ENCODE assay signal across 19 cellular contexts in genomic region chr14:93943930-93944329, GRCh38. TPM values are rescaled to one million over a fixed set of nuclear protein-coding genes. Genes with fewer than 3 reads are reported as not detected.
DNase-seq lines count a peak whose midpoint lies in the region; ATAC-seq and TF ChIP-seq lines count a peak whose summit lies in the region.
"Had no signal": no experiment of that assay in that cellular context is flagged by ENCODE, and none has a peak within 500 bp of the region (broad histone marks: within the 10 kb centered on the region; RNA-seq: fewer than 3 reads in every experiment).

No MANE protein-coding gene starts in this region.

- intact Hi-C loops in Right ventricle myocardium superior (cut with DNase I) (no loop called here), spleen (cut with DNase I; ENCODE audit: low total_unique reads) (no loop called here)
- intact Hi-C loops in activated T-helper 2 cell treated with anti-CD3 and anti-CD28 coated beads, Interferon-gamma antibody, Interleukin-2, Interleukin-4, amounts not matched to agents 10 μg/mL and 5 μg/mL and 100 μg/mL, durations not matched to agents 14 hours and 24 hours and 36 hours (cut with micrococcal nuclease) = no loop called here

- H3K4me1 ChIP-seq in cardiac muscle cell (ENCODE audit: low read depth) (peaks cover 15% of the 10 kb centered on the region), muscle layer of colon (ENCODE audit: insufficient read depth, low read length) (peaks cover 26% of the 10 kb centered on the region), spleen (peaks cover 0 to 20% (median 12%) of the 10 kb centered on the region in 6 donors)

- no peak for ATAC-seq in Right ventricle myocardium superior (ENCODE audit: poor library complexity)
- ATAC-seq: A549, GM12878 had no signal

- H3K27ac Mint-ChIP-seq in activated T-helper 2 cell treated with anti-CD3 and anti-CD28 coated beads, Interferon-gamma antibody, Interleukin-2, Interleukin-4, amounts not matched to agents 10 μg/mL and 5 μg/mL and 100 μg/mL, durations not matched to agents 14 hours and 24 hours and 36 hours = peak overlapping the region; percentile 3
- H3K27ac Mint-ChIP-seq: H9 had no signal

- H3K36me3 ChIP-seq in cardiac muscle cell (peaks cover 74% of the 10 kb centered on the region), muscle layer of colon (ENCODE audit: insufficient read depth, low read length) (peaks cover 74% of the 10 kb centered on the region), spleen (peaks cover 0 to 61% (median 8%) of the 10 kb centered on the region in 6 donors)

- H3K9me3 Mint-ChIP-seq in activated T-helper 2 cell treated with anti-CD3 and anti-CD28 coated beads, Interferon-gamma antibody, Interleukin-2, Interleukin-4, amounts not matched to agents 10 μg/mL and 5 μg/mL and 100 μg/mL, durations not matched to agents 14 hours and 24 hours and 36 hours = no peaks in the 10 kb centered on the region
- H3K9me3 Mint-ChIP-seq: CD4-positive, alpha-beta memory T cell; H9 had no signal

- no peaks in the 10 kb centered on the region for H3K27me3 Mint-ChIP-seq in activated T-helper 2 cell treated with anti-CD3 and anti-CD28 coated beads, Interferon-gamma antibody, Interleukin-2, Interleukin-4, amounts not matched to agents 10 μg/mL and 5 μg/mL and 100 μg/mL, durations not matched to agents 14 hours and 24 hours and 36 hours (ENCODE audit: low read depth)
- H3K27me3 Mint-ChIP-seq: CD4-positive, alpha-beta memory T cell had no signal

- H3K9ac ChIP-seq in muscle layer of colon (ENCODE audit: low read length) = no peak overlapping the region
- H3K9ac ChIP-seq: KMS-11 had no signal

- H3K27ac ChIP-seq in cardiac muscle cell (peak overlapping the region; percentile 73), muscle layer of colon (ENCODE audit: low read depth, low read length) (peak overlapping the region; percentile 35), spleen (no peak overlapping the region)
- H3K27ac ChIP-seq: A549, KMS-11 had no signal

- H3K4me3 ChIP-seq in cardiac muscle cell = no peak overlapping the region
- no peak overlapping the region for H3K4me3 ChIP-seq in muscle layer of colon (ENCODE audit: low read depth in 1 of 2, low read length in 2 of 2)
- no peak overlapping the region for H3K4me3 ChIP-seq in spleen
- H3K4me3 ChIP-seq: A549, GM12878 had no signal

- DNase-seq in cardiac muscle cell (ENCODE audit: low read depth in 1 of 2, low spot score in 1 of 2) = no peak
- no peak for DNase-seq in Right ventricle myocardium superior
- no peak for DNase-seq in activated T-helper 2 cell treated with anti-CD3 and anti-CD28 coated beads, Interferon-gamma antibody, Interleukin-2, Interleukin-4, amounts not matched to agents 10 μg/mL and 5 μg/mL and 100 μg/mL, durations not matched to agents 14 hours and 24 hours and 36 hours (ENCODE audit: low spot score)
- peak; percentile 62 for DNase-seq in spleen
- DNase-seq in SHP77 (lab: John Stamatoyannopoulos, UW) = no peak
- no peak for DNase-seq in DMS 273 (lab: John Stamatoyannopoulos, UW; ENCODE audit: unreplicated experiment)
- DNase-seq: CD4-positive, alpha-beta memory T cell; H9; NCI-H1417; NCI-H187; NCI-H2107; NCI-H2227 treated with DMSO at 0.1 percent for 48 hours; RPMI8226 had no signal

- TF ChIP-seq CTCF in cardiac muscle cell (IDR thresholded peaks at IDR 0.05; ENCODE audit: low read depth, low read length) (no peak), spleen (IDR thresholded peaks at IDR 0.05 in 8 of 11, conservative IDR thresholded peaks at IDR 0.05 in 3 of 11) (no peak)

- H3K9me3 ChIP-seq in cardiac muscle cell (ENCODE audit: low read depth) = no peaks in the 10 kb centered on the region
- no peaks in the 10 kb centered on the region for H3K9me3 ChIP-seq in muscle layer of colon (ENCODE audit: low read length)
- H3K9me3 ChIP-seq in spleen = no peaks in the 10 kb centered on the region
- H3K9me3 ChIP-seq: A549 had no signal

- TF ChIP-seq POLR2A in spleen (IDR thresholded peaks at IDR 0.05) = no peak

- H3K4me3 Mint-ChIP-seq in activated T-helper 2 cell treated with anti-CD3 and anti-CD28 coated beads, Interferon-gamma antibody, Interleukin-2, Interleukin-4, amounts not matched to agents 10 μg/mL and 5 μg/mL and 100 μg/mL, durations not matched to agents 14 hours and 24 hours and 36 hours (ENCODE audit: low read depth) = no peak overlapping the region
- H3K4me3 Mint-ChIP-seq: CD4-positive, alpha-beta memory T cell; H9 had no signal

- H3K36me3 Mint-ChIP-seq in activated T-helper 2 cell treated with anti-CD3 and anti-CD28 coated beads, Interferon-gamma antibody, Interleukin-2, Interleukin-4, amounts not matched to agents 10 μg/mL and 5 μg/mL and 100 μg/mL, durations not matched to agents 14 hours and 24 hours and 36 hours (ENCODE audit: low read depth) = peaks cover 65% of the 10 kb centered on the region

- 89 to 94% (median 90%) methylated on average over 9 of the region's 9 CpGs for WGBS in spleen, 5 donors

- H3K4me1 Mint-ChIP-seq in activated T-helper 2 cell treated with anti-CD3 and anti-CD28 coated beads, Interferon-gamma antibody, Interleukin-2, Interleukin-4, amounts not matched to agents 10 μg/mL and 5 μg/mL and 100 μg/mL, durations not matched to agents 14 hours and 24 hours and 36 hours (ENCODE audit: low read depth) = peaks cover 21% of the 10 kb centered on the region

- H3K27me3 ChIP-seq in cardiac muscle cell = no peaks in the 10 kb centered on the region
- H3K27me3 ChIP-seq in muscle layer of colon (ENCODE audit: control insufficient read depth in 1 of 2, insufficient read depth in 2 of 2, low read length in 2 of 2) = no peaks in the 10 kb centered on the region
- peaks cover 0 to 7% (median 5%) of the 10 kb centered on the region in 7 donors for H3K27me3 ChIP-seq in spleen (replicated peaks in 1 of 7)

RNA-seq across cellular contexts. Expression of gene FAM181A, which starts 16.8 kb away (rescaled TPM):
- total RNA-seq in cardiac muscle cell (not detected in 2 replicates), Right ventricle myocardium superior (not detected), spleen (not detected)
- polyA plus RNA-seq in cardiac muscle cell (0.16 TPM in 1 of 2 replicates, not detected in the other), spleen (not detected)
- total RNA-seq in activated T-helper 2 cell treated with anti-CD3 and anti-CD28 coated beads, Interferon-gamma antibody, Interleukin-2, Interleukin-4, amounts not matched to agents 10 μg/mL and 5 μg/mL and 100 μg/mL, durations not matched to agents 14 hours and 24 hours and 36 hours = not detected in 2 replicates
- total RNA-seq: CD4-positive, alpha-beta memory T cell; GM12878; H9; HT1080 had no signal
- polyA plus RNA-seq: A549; BJ; CD4-positive, alpha-beta memory T cell; GM12878 had no signal

RNA-seq across cellular contexts. Expression of gene ASB2, which starts 32.4 kb away (rescaled TPM):
- total RNA-seq in cardiac muscle cell (208 and 240 TPM in 2 replicates), Right ventricle myocardium superior (297 TPM), spleen (10 to 100 TPM in 5 of 7 donors, 1 to 10 TPM in 2; 9.8 to 18.0 (median 13.5) TPM)
- polyA plus RNA-seq in cardiac muscle cell (165 and 191 TPM in 2 replicates), spleen (1 to 10 TPM; 6.6 to 9.5 (median 6.9) TPM)
- total RNA-seq in activated T-helper 2 cell treated with anti-CD3 and anti-CD28 coated beads, Interferon-gamma antibody, Interleukin-2, Interleukin-4, amounts not matched to agents 10 μg/mL and 5 μg/mL and 100 μg/mL, durations not matched to agents 14 hours and 24 hours and 36 hours = 19.8 TPM in 2 replicates
- total RNA-seq: HT1080 had no signal

RNA-seq across cellular contexts. Expression of gene CCDC197, which starts 53.2 kb away (rescaled TPM):
- total RNA-seq in cardiac muscle cell (not detected in 2 replicates), Right ventricle myocardium superior (1.3 TPM), spleen (not detected)
- polyA plus RNA-seq in cardiac muscle cell (0.21 TPM in 1 of 2 replicates, not detected in the other), spleen (not detected)
- 0.11 TPM in 1 of 2 replicates, not detected in the other for total RNA-seq in activated T-helper 2 cell treated with anti-CD3 and anti-CD28 coated beads, Interferon-gamma antibody, Interleukin-2, Interleukin-4, amounts not matched to agents 10 μg/mL and 5 μg/mL and 100 μg/mL, durations not matched to agents 14 hours and 24 hours and 36 hours
- total RNA-seq: CD4-positive, alpha-beta memory T cell; GM12878; H9; HT1080 had no signal
- polyA plus RNA-seq: A549; BJ; CD4-positive, alpha-beta memory T cell had no signal

Comparison
In these comparisons a context has a peak if more than half of its experiments do, and no peak if none do; other contexts are left out.
1. H3K27ac ChIP-seq: peak in cardiac muscle cell (single experiment) and muscle layer of colon (single experiment); none in spleen (0 of 8).
2. RNA of gene ASB2, which starts 32.4 kb away (total RNA-seq): 297 TPM in Right ventricle myocardium superior (single experiment) and 208 to 240 TPM in cardiac muscle cell; 19.8 TPM in activated T-helper 2 cell treated with anti-CD3 and anti-CD28 coated beads, Interferon-gamma antibody, Interleukin-2, Interleukin-4, amounts not matched to agents 10 μg/mL and 5 μg/mL and 100 μg/mL, durations not matched to agents 14 hours and 24 hours and 36 hours and 9.8 to 18.0 TPM in spleen; every median in the first group is over 10 times any median in the second.